ENCODE assay signal across 11 cellular contexts in genomic region chr2:185628985-185629384, GRCh38.
A peak's percentile ranks its signal among the peaks of the same experiment; 100 is the strongest.
DNase-seq lines count a peak whose midpoint lies in the region; TF ChIP-seq lines count a peak whose summit lies in the region.
"Had no signal": no experiment of that assay in that cellular context is flagged by ENCODE, and none has a peak within 500 bp of the region (broad histone marks: within the 10 kb centered on the region; RNA-seq: fewer than 3 reads in every experiment).

No MANE protein-coding gene starts in this region.

- H3K4me2 ChIP-seq in GM23248 (ENCODE audit: unreplicated experiment) (no peak overlapping the region), OCI-LY7 (ENCODE audit: low read length) (no peak overlapping the region)

- H3K9me2 ChIP-seq in GM23248 (ENCODE audit: insufficient read depth): no peaks in the 10 kb centered on the region
- no peaks in the 10 kb centered on the region for H3K9me2 ChIP-seq in OCI-LY7 (ENCODE audit: insufficient read depth, low read length)

- BruUV-seq in OCI-LY7 (replicated peaks; lab: Mats Ljungman, UMichigan): no TSS peak

- intact Hi-C loops in OCI-LY7 (cut with micrococcal nuclease; ENCODE audit: unreplicated experiment): no loop called here

- H3K79me2 ChIP-seq in GM23248 (ENCODE audit: insufficient read depth) (no peaks in the 10 kb centered on the region), OCI-LY7 (ENCODE audit: insufficient read depth, low read depth, low read length) (no peaks in the 10 kb centered on the region)

- no peaks in the 10 kb centered on the region for H3K4me1 ChIP-seq in GM23248 (ENCODE audit: insufficient read depth)
- no peaks in the 10 kb centered on the region for H3K4me1 ChIP-seq in OCI-LY7 (ENCODE audit: insufficient read depth, low read length, poor library complexity, severe bottlenecking)
- H3K4me1 ChIP-seq in iPS DF 6.9 (ENCODE audit: control insufficient read depth, insufficient read depth, low read length): no peaks in the 10 kb centered on the region; the same call in 1 of the 2 replicates
- H3K4me1 ChIP-seq: upper lobe of left lung had no signal

- H2AFZ ChIP-seq in GM23248 (no peak overlapping the region), OCI-LY7 (ENCODE audit: low read length) (no peak overlapping the region)

- WGBS in GM23248 (ENCODE audit: low coverage in 1 of 2, low lambda C conversion rate in 2 of 2, missing lambda C conversion rate in 2 of 2), 2 experiments: 1 to 3% methylated on average over 4 to 5 of the region's 5 CpGs
- WGBS in iPS DF 6.9 (ENCODE audit: insufficient coverage, insufficient read length): no CpG with 5 or more reads among the region's 5 CpGs

- H3K9ac ChIP-seq in GM23248: no peak overlapping the region

- H4K20me1 ChIP-seq in GM23248 (ENCODE audit: insufficient read depth) (no peaks in the 10 kb centered on the region), OCI-LY7 (ENCODE audit: insufficient read depth, low read length) (no peaks in the 10 kb centered on the region)

- DNase-seq in GM12864 (ENCODE audit: low read depth): peak; percentile 8
- DNase-seq in GM23248: peak; percentile 9
- peak; percentile 17 for DNase-seq in OCI-LY7 (ENCODE audit: low spot score)
- DNase-seq in iPS DF 6.9 (ENCODE audit: low read depth, low spot score): peak; percentile 63
- DNase-seq in NCI-H1092 (lab: John Stamatoyannopoulos, UW): no peak
- DNase-seq in SIG-M5 treated with dmso at 0.1 percent for 504 hours (lab: John Stamatoyannopoulos, UW; ENCODE audit: unreplicated experiment): no peak
- DNase-seq in retina: no peak
- DNase-seq in effector CD4-positive, alpha-beta T cell: no peak
- DNase-seq: caudate nucleus, NCI-H446 treated with DMSO at 0.1 percent for 48 hours, upper lobe of left lung had no signal

- H3K9me3 ChIP-seq in GM23248 (ENCODE audit: low read depth) (no peaks in the 10 kb centered on the region), OCI-LY7 (ENCODE audit: low read length) (no peaks in the 10 kb centered on the region), iPS DF 6.9 (ENCODE audit: control insufficient read depth, insufficient read depth, low read length) (no peaks in the 10 kb centered on the region)
- H3K9me3 ChIP-seq: upper lobe of left lung had no signal

- CTCF ChIA-PET in OCI-LY7 (lab: Charles Lee; ENCODE audit: unreplicated experiment): no interaction called here

- H3K27ac ChIP-seq in GM23248 (no peak overlapping the region), OCI-LY7 (ENCODE audit: low read depth, low read length, poor library complexity, severe bottlenecking) (no peak overlapping the region), iPS DF 6.9 (ENCODE audit: low read length) (no peak overlapping the region)
- H3K27ac ChIP-seq: upper lobe of left lung had no signal

- POLR2A ChIA-PET in OCI-LY7 (lab: Charles Lee): interaction anchor here (0.7 kb wide), 1 partner anchor 169 kb away, joined by 3 read pairs; no protein-coding TSS in a partner anchor

- TF ChIP-seq CTCF in GM12864 (IDR thresholded peaks at IDR 0.05; ENCODE audit: low read depth, low read length, missing control alignments) (peak; percentile 52), OCI-LY7 (conservative IDR thresholded peaks at IDR 0.05; ENCODE audit: low read length) (peak; percentile 67)

- H3K4me3 ChIP-seq in GM12864 (ENCODE audit: low read depth, low read length) (no peak overlapping the region), GM23248 (no peak overlapping the region), OCI-LY7 (ENCODE audit: low read depth, low read length, poor library complexity, severe bottlenecking) (no peak overlapping the region), iPS DF 6.9 (ENCODE audit: low read length) (no peak overlapping the region)
- H3K4me3 ChIP-seq: upper lobe of left lung had no signal

- H3F3A ChIP-seq in GM23248 (ENCODE audit: insufficient read depth): no peaks in the 10 kb centered on the region

- H3K27me3 ChIP-seq in GM23248 (replicated peaks; ENCODE audit: insufficient read depth) (no peaks in the 10 kb centered on the region), iPS DF 6.9 (ENCODE audit: control insufficient read depth, insufficient read depth, low read length) (no peaks in the 10 kb centered on the region)
- H3K27me3 ChIP-seq: upper lobe of left lung had no signal

- H3K36me3 ChIP-seq in GM23248 (ENCODE audit: low read depth) (no peaks in the 10 kb centered on the region), OCI-LY7 (ENCODE audit: insufficient read depth, low read length) (no peaks in the 10 kb centered on the region), iPS DF 6.9 (ENCODE audit: control insufficient read depth, insufficient read depth, low read length) (no peaks in the 10 kb centered on the region)
- H3K36me3 ChIP-seq: upper lobe of left lung had no signal

- in situ Hi-C loops in GM23248 (cut with MboI): no loop called here

Comparison
In these comparisons a context has a peak if more than half of its experiments do, and no peak if none do; other contexts are left out.
1. DNase-seq: peak in GM12864 (single experiment), GM23248 (single experiment), OCI-LY7 (single experiment) and iPS DF 6.9 (single experiment); none in NCI-H1092 (single experiment), SIG-M5 treated with dmso at 0.1 percent for 504 hours (single experiment), retina (single experiment) and effector CD4-positive, alpha-beta T cell (single experiment).